ENCODE assay signal across 17 cellular contexts in the genomic region with DNA sequence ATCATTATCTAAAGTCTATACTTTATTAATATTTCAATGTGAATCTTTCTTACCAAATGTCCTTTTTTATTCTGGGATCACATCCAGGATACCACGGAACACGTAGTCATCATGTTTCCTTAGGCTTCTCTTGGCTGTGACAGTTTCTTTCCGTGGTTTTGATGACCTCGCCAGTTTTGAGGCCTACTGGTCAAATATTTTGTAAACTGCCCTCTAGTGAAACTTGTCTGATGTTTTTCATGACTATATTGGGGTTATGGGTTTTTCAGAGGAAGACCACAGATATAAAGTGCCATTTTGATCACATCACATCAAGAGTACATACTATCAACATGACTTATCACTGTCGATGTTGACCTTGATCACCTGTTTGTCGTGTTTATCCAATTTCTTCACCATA. TPM values are rescaled to one million over a fixed set of nuclear protein-coding genes. Genes with fewer than 3 reads are reported as not detected.
DNase-seq lines count a peak whose midpoint lies in the region; ATAC-seq and TF ChIP-seq lines count a peak whose summit lies in the region.
"Had no signal": no experiment of that assay in that cellular context is flagged by ENCODE, and none has a peak within 500 bp of the region (broad histone marks: within the 10 kb centered on the region; RNA-seq: fewer than 3 reads in every experiment).

No MANE protein-coding gene starts in this region.

- peaks cover 7% of the 10 kb centered on the region for H3K4me1 ChIP-seq in KMS-11 (ENCODE audit: low read depth, poor library complexity, severe bottlenecking)
- H3K4me1 ChIP-seq: pancreas had no signal

- no peak overlapping the region for H3K4me3 ChIP-seq in KMS-11 (IDR thresholded peaks at IDR 0.05; ENCODE audit: insufficient read depth, low read depth, low read length)
- H3K4me3 ChIP-seq: coronary artery, pancreas, smooth muscle cell had no signal

- no peak overlapping the region for H2AFZ ChIP-seq in KMS-11 (ENCODE audit: low read depth)

- intact Hi-C loops in left ventricle myocardium superior (cut with micrococcal nuclease) = no loop called here

- H3K79me2 ChIP-seq in KMS-11 (ENCODE audit: insufficient read depth, low read depth) = no peaks in the 10 kb centered on the region

- no peak for TF ChIP-seq CTCF in KMS-11 (conservative IDR thresholded peaks at IDR 0.05; ENCODE audit: low read depth, low read length)

- no peak overlapping the region for H3K9ac ChIP-seq in KMS-11

- H3K4me2 ChIP-seq in KMS-11 = peak overlapping the region; percentile 36; the same call in 1 of the 2 replicates
- H3K4me2 ChIP-seq: smooth muscle cell had no signal

- H3K27me3 ChIP-seq in KMS-11 (ENCODE audit: insufficient read depth, low read depth) = no peaks in the 10 kb centered on the region
- H3K27me3 ChIP-seq: pancreas had no signal

- no peak overlapping the region for H3K27ac ChIP-seq in KMS-11
- H3K27ac ChIP-seq: coronary artery, pancreas had no signal

- H4K20me1 ChIP-seq in KMS-11 (ENCODE audit: insufficient read depth) = no peaks in the 10 kb centered on the region

- H3K36me3 ChIP-seq in KMS-11 (ENCODE audit: insufficient read depth) = no peaks in the 10 kb centered on the region
- H3K36me3 ChIP-seq: pancreas had no signal

- ATAC-seq in left lobe of liver (peak; percentile 30), HG03039 (IDR thresholded peaks at IDR 0.05; ENCODE audit: unreplicated experiment) (no peak), left ventricle myocardium superior (no peak)
- ATAC-seq: left colon, pancreas had no signal

- DNase-seq in EH (ENCODE audit: low read depth) (peak; percentile 44), astrocyte of the hippocampus (ENCODE audit: low read depth, low spot score) (peak; percentile 15), left lobe of liver (ENCODE audit: low spot score) (no peak), NCI-H1930 (lab: John Stamatoyannopoulos, UW) (no peak), left ventricle myocardium superior (no peak)
- DNase-seq: activated CD4-positive, alpha-beta memory T cell treated with anti-CD3 and anti-CD28 coated beads for 36 hours; hippocampal formation; left colon; NCI-H1436 treated with DMSO at 0.1 percent for 48 hours; NCI-H345; pancreas had no signal

RNA-seq across cellular contexts. Expression of a gene that starts 14.1 kb away (rescaled TPM):
- total RNA-seq in left lobe of liver (155 TPM), left ventricle myocardium superior (not detected)
- total RNA-seq: activated CD4-positive, alpha-beta memory T cell treated with anti-CD3 and anti-CD28 coated beads for 36 hours; activated T-helper 2 cell treated with anti-CD3 and anti-CD28 coated beads, Interferon-gamma antibody, Interleukin-2, Interleukin-4, amounts not matched to agents 10 μg/mL and 5 μg/mL and 100 μg/mL, durations not matched to agents 14 hours and 24 hours and 36 hours; SK-MEL-5; smooth muscle cell had no signal

RNA-seq across cellular contexts. Expression of a gene that starts 29.2 kb away (rescaled TPM):
- total RNA-seq in left lobe of liver (not detected), left ventricle myocardium superior (not detected)
- total RNA-seq: activated CD4-positive, alpha-beta memory T cell treated with anti-CD3 and anti-CD28 coated beads for 36 hours; activated T-helper 2 cell treated with anti-CD3 and anti-CD28 coated beads, Interferon-gamma antibody, Interleukin-2, Interleukin-4, amounts not matched to agents 10 μg/mL and 5 μg/mL and 100 μg/mL, durations not matched to agents 14 hours and 24 hours and 36 hours; left colon; pancreas; SK-MEL-5; smooth muscle cell had no signal

RNA-seq across cellular contexts. Expression of a gene that starts 44.2 kb away (rescaled TPM):
- total RNA-seq in left lobe of liver (200 TPM), left ventricle myocardium superior (not detected)
- total RNA-seq: activated CD4-positive, alpha-beta memory T cell treated with anti-CD3 and anti-CD28 coated beads for 36 hours; activated T-helper 2 cell treated with anti-CD3 and anti-CD28 coated beads, Interferon-gamma antibody, Interleukin-2, Interleukin-4, amounts not matched to agents 10 μg/mL and 5 μg/mL and 100 μg/mL, durations not matched to agents 14 hours and 24 hours and 36 hours; SK-MEL-5; smooth muscle cell had no signal

RNA-seq across cellular contexts. Expression of a gene that starts 51.1 kb away (rescaled TPM):
- 17,840 TPM for total RNA-seq in left lobe of liver
- 7.7 TPM for total RNA-seq in left ventricle myocardium superior

Comparison
In these comparisons a context has a peak if more than half of its experiments do, and no peak if none do; other contexts are left out.
1. DNase-seq: peak in EH (single experiment) and astrocyte of the hippocampus (single experiment); none in left lobe of liver (single experiment), NCI-H1930 (0 of 2) and left ventricle myocardium superior (single experiment).
2. RNA of a gene that starts 14.1 kb away (total RNA-seq): 155 TPM in left lobe of liver (single experiment); not detected in left ventricle myocardium superior (single experiment); every median in the first group is over 100 times any median in the second.
3. RNA of a gene that starts 44.2 kb away (total RNA-seq): 200 TPM in left lobe of liver (single experiment); not detected in left ventricle myocardium superior (single experiment); every median in the first group is over 100 times any median in the second.